20 cellular contexts compared by ENCODE assay signal in genomic region chrX:46184749-46185148, GRCh38.
A peak's percentile ranks its signal among the peaks of the same experiment; 100 is the strongest.
DNase-seq lines count a peak whose midpoint lies in the region; ATAC-seq, FAIRE-seq and TF ChIP-seq lines count a peak whose summit lies in the region.
"Had no signal": no experiment of that assay in that cellular context is flagged by ENCODE, and none has a peak within 500 bp of the region (broad histone marks: within the 10 kb centered on the region; RNA-seq: fewer than 3 reads in every experiment).

No MANE protein-coding gene starts in this region.

- no peaks in the 10 kb centered on the region for H3K9me2 ChIP-seq in hepatocyte (replicated peaks; ENCODE audit: insufficient read depth)

- WGBS in sigmoid colon, 2 donors, result 69 to 89% methylated on average over 2 of the region's 2 CpGs
- 65% methylated on average over 2 of the region's 2 CpGs for WGBS in hepatocyte (ENCODE audit: low lambda C conversion rate, missing lambda C conversion rate)

- intact Hi-C loops in sigmoid colon (cut with DNase I), result no loop called here

- H3K9me3 ChIP-seq in osteoblast (ENCODE audit: low read depth, low read length) (no peaks in the 10 kb centered on the region), sigmoid colon (no peaks in the 10 kb centered on the region), hepatocyte (ENCODE audit: low read depth) (no peaks in the 10 kb centered on the region)
- H3K9me3 ChIP-seq: MG63 had no signal

- H3K36me3 Mint-ChIP-seq in activated T-cell treated with anti-CD3 and anti-CD28 coated beads, Interleukin-2, amount 50 U/mL, for 4 hours (ENCODE audit: insufficient read depth), result no peaks in the 10 kb centered on the region
- H3K36me3 Mint-ChIP-seq in activated T-cell treated with anti-CD3 and anti-CD28 coated beads, Interleukin-2, amount 50 U/mL, for 24 hours (ENCODE audit: low read depth), result no peaks in the 10 kb centered on the region

- H3K27ac ChIP-seq in osteoblast (ENCODE audit: low read depth, low read length) (no peak overlapping the region), sigmoid colon (no peak overlapping the region), hepatocyte (no peak overlapping the region)

- H2AFZ ChIP-seq in osteoblast (ENCODE audit: low read length) (no peak overlapping the region), hepatocyte (no peak overlapping the region)

- no peak for TF ChIP-seq POLR2A in sigmoid colon (IDR thresholded peaks at IDR 0.05)

- H3K4me3 ChIP-seq in osteoblast (ENCODE audit: insufficient read depth, low read length), result no peak overlapping the region
- no peak overlapping the region for H3K4me3 ChIP-seq in sigmoid colon
- no peak overlapping the region for H3K4me3 ChIP-seq in hepatocyte
- H3K4me3 ChIP-seq: MG63 had no signal

- H3K36me3 ChIP-seq in osteoblast (ENCODE audit: insufficient read depth, low read length) (no peaks in the 10 kb centered on the region), sigmoid colon (no peaks in the 10 kb centered on the region), hepatocyte (replicated peaks; ENCODE audit: insufficient read depth, low read depth) (no peaks in the 10 kb centered on the region)
- H3K36me3 ChIP-seq: MG63 had no signal

- FAIRE-seq in RCC 7860 (lab: Jason Lieb, UNC), result peak; percentile 59
- FAIRE-seq: A204.1, GM12892, GM19239, HTR-8/SVneo had no signal

- H3K27ac Mint-ChIP-seq in activated T-cell treated with anti-CD3 and anti-CD28 coated beads, Interleukin-2, amount 50 U/mL, for 24 hours, result no peak overlapping the region

- H4K20me1 ChIP-seq in osteoblast (ENCODE audit: insufficient read depth, low read length), result no peaks in the 10 kb centered on the region
- no peaks in the 10 kb centered on the region for H4K20me1 ChIP-seq in hepatocyte (ENCODE audit: insufficient read depth, poor library complexity, severe bottlenecking)

- DNase-seq in activated T-cell treated with anti-CD3 and anti-CD28 coated beads, Interleukin-2, amount 50 U/mL, for 4 hours, result no peak
- no peak for DNase-seq in activated T-cell treated with anti-CD3 and anti-CD28 coated beads, Interleukin-2, amount 50 U/mL, for 24 hours
- DNase-seq in RCC 7860 (ENCODE audit: low spot score), result no peak
- DNase-seq in osteoblast (ENCODE audit: insufficient read length, low spot score, missing footprints), result peak; percentile 22
- DNase-seq in NCI-H524 (lab: John Stamatoyannopoulos, UW), result no peak
- no peak for DNase-seq in sigmoid colon
- no peak for DNase-seq in hepatocyte (ENCODE audit: low spot score)
- DNase-seq: GDM1, MG63, NCI-H1105, NCI-H1694 treated with DMSO at 0.1 percent for 48 hours, NCI-H446, NCI-H774, SIG-M5 had no signal

- peaks cover 5% of the 10 kb centered on the region for H3K4me1 Mint-ChIP-seq in activated T-cell treated with anti-CD3 and anti-CD28 coated beads, Interleukin-2, amount 50 U/mL, for 4 hours (ENCODE audit: low read depth)
- peaks cover 11% of the 10 kb centered on the region for H3K4me1 Mint-ChIP-seq in activated T-cell treated with anti-CD3 and anti-CD28 coated beads, Interleukin-2, amount 50 U/mL, for 24 hours (ENCODE audit: low read depth)

- H3K27me3 ChIP-seq in osteoblast (ENCODE audit: insufficient read depth, low read length) (peaks cover 3% of the 10 kb centered on the region), sigmoid colon (no peaks in the 10 kb centered on the region), hepatocyte (no peaks in the 10 kb centered on the region)
- H3K27me3 ChIP-seq: MG63 had no signal

- TF ChIP-seq CTCF in osteoblast (IDR thresholded peaks at IDR 0.05; ENCODE audit: extremely low read depth, low read depth, low read length), result no peak
- TF ChIP-seq CTCF in sigmoid colon (IDR thresholded peaks at IDR 0.05), result no peak
- TF ChIP-seq CTCF in hepatocyte (IDR thresholded peaks at IDR 0.05; ENCODE audit: poor library complexity), result no peak

- peak overlapping the region; percentile 20 for H3K4me2 ChIP-seq in osteoblast (ENCODE audit: insufficient read depth, low read length)
- no peak overlapping the region for H3K4me2 ChIP-seq in hepatocyte

- peak; percentile 75 to 88 for ATAC-seq in activated T-cell treated with anti-CD3 and anti-CD28 coated beads, Interleukin-2, amount 50 U/mL, for 4 hours
- peak; percentile 71 for ATAC-seq in esophagus mucosa
- ATAC-seq: Panc1 had no signal

- H3K27me3 Mint-ChIP-seq in activated T-cell treated with anti-CD3 and anti-CD28 coated beads, Interleukin-2, amount 50 U/mL, for 4 hours (ENCODE audit: low read depth), result no peaks in the 10 kb centered on the region
- H3K27me3 Mint-ChIP-seq in activated T-cell treated with anti-CD3 and anti-CD28 coated beads, Interleukin-2, amount 50 U/mL, for 24 hours, result peaks cover 61% of the 10 kb centered on the region

- H3K4me1 ChIP-seq in osteoblast (ENCODE audit: insufficient read depth, low read length) (peaks cover 18% of the 10 kb centered on the region), sigmoid colon (no peaks in the 10 kb centered on the region), hepatocyte (ENCODE audit: insufficient read depth) (no peaks in the 10 kb centered on the region)

- no peaks in the 10 kb centered on the region for H3K9me3 Mint-ChIP-seq in activated T-cell treated with anti-CD3 and anti-CD28 coated beads, Interleukin-2, amount 50 U/mL, for 4 hours
- no peaks in the 10 kb centered on the region for H3K9me3 Mint-ChIP-seq in activated T-cell treated with anti-CD3 and anti-CD28 coated beads, Interleukin-2, amount 50 U/mL, for 24 hours

- no peak for TF ChIP-seq EP300 in sigmoid colon (IDR thresholded peaks at IDR 0.05)

- no peak overlapping the region for H3K4me3 Mint-ChIP-seq in activated T-cell treated with anti-CD3 and anti-CD28 coated beads, Interleukin-2, amount 50 U/mL, for 4 hours
- H3K4me3 Mint-ChIP-seq in activated T-cell treated with anti-CD3 and anti-CD28 coated beads, Interleukin-2, amount 50 U/mL, for 24 hours, result no peak overlapping the region

- no peaks in the 10 kb centered on the region for H3K79me2 ChIP-seq in osteoblast (ENCODE audit: insufficient read depth, low read length)
- no peaks in the 10 kb centered on the region for H3K79me2 ChIP-seq in hepatocyte
